16 cellular contexts compared by ENCODE assay signal in the genomic region with DNA sequence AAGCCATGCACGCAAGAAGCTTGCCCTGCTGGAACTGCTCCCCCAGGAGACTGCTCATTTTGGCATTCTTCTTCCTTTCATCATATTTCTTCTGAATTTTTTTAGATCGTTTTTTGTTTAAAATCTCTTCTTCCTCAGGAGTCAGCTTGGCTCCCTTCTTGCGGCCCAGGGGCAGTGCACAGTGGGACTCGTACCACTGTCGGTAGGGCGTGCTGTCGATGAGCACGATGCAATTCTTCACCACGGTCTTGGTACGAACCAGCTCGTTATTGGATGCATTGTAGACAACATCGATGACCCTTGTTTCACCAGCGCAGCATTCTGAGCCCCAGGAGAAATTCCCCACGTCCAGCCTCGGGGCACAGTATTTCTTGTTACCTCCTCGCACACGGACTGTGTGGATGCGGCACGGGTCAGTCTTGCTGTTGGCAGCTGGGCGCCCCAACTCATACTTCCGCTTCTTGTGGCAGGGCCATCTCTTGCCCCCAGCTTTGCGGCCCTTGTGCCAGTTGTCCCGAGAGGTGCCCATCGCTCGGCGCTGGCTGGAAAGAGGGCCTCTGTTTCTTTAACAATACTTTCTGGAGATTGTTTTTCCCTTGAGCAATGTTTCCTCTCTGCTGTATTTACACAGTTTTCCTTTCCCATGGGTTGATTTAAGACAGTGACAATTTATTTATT.
A peak's percentile ranks its signal among the peaks of the same experiment; 100 is the strongest.
DNase-seq lines count a peak whose midpoint lies in the region; ATAC-seq and TF ChIP-seq lines count a peak whose summit lies in the region.
"Had no signal": no experiment of that assay in that cellular context is flagged by ENCODE, and none has a peak within 500 bp of the region (broad histone marks: within the 10 kb centered on the region; RNA-seq: fewer than 3 reads in every experiment).

No MANE protein-coding gene starts in this region.

- H3K4me1 ChIP-seq in osteoblast (ENCODE audit: insufficient read depth, low read length): peaks cover 19% of the 10 kb centered on the region

- H3K4me3 ChIP-seq in osteoblast (ENCODE audit: insufficient read depth, low read length): no peak overlapping the region
- H3K4me3 ChIP-seq: GM12878, GM23248 had no signal

- no peaks in the 10 kb centered on the region for H3K9me3 Mint-ChIP-seq in activated CD8-positive, alpha-beta memory T cell treated with anti-CD3 and anti-CD28 coated beads, Interleukin-2, amount 10 ng/mL, durations not matched to agents 7 days and 5 days (ENCODE audit: low read depth)
- peaks cover 20% of the 10 kb centered on the region; the same call in 1 of the 2 replicates for H3K9me3 Mint-ChIP-seq in HFFc6
- H3K9me3 Mint-ChIP-seq: CD4-positive, alpha-beta memory T cell had no signal

- no peaks in the 10 kb centered on the region for H4K20me1 ChIP-seq in osteoblast (ENCODE audit: insufficient read depth, low read length)

- no peak overlapping the region for H3K4me3 Mint-ChIP-seq in activated CD8-positive, alpha-beta memory T cell treated with anti-CD3 and anti-CD28 coated beads, Interleukin-2, amount 10 ng/mL, durations not matched to agents 7 days and 5 days
- H3K4me3 Mint-ChIP-seq in HFFc6: no peak overlapping the region
- H3K4me3 Mint-ChIP-seq: CD4-positive, alpha-beta memory T cell had no signal

- H3K4me2 ChIP-seq in osteoblast (ENCODE audit: insufficient read depth, low read length): no peak overlapping the region

- no peaks in the 10 kb centered on the region for H3K79me2 ChIP-seq in osteoblast (ENCODE audit: insufficient read depth, low read length)

- no peak for ATAC-seq in activated CD8-positive, alpha-beta memory T cell treated with anti-CD3 and anti-CD28 coated beads, Interleukin-2, amount 10 ng/mL, durations not matched to agents 7 days and 5 days
- ATAC-seq: GM12878 had no signal

- TF ChIP-seq CTCF in HFFc6 (IDR thresholded peaks at IDR 0.05) (no peak), osteoblast (IDR thresholded peaks at IDR 0.05; ENCODE audit: extremely low read depth, low read depth, low read length) (no peak)

- peaks cover 10% of the 10 kb centered on the region for H3K27me3 Mint-ChIP-seq in activated CD8-positive, alpha-beta memory T cell treated with anti-CD3 and anti-CD28 coated beads, Interleukin-2, amount 10 ng/mL, durations not matched to agents 7 days and 5 days
- no peaks in the 10 kb centered on the region; the same call in 1 of the 2 replicates for H3K27me3 Mint-ChIP-seq in HFFc6 (ENCODE audit: insufficient read depth)

- H3K9me3 ChIP-seq in osteoblast (ENCODE audit: low read depth, low read length): no peaks in the 10 kb centered on the region

- peak overlapping the region; percentile 72 for H3K27ac ChIP-seq in osteoblast (ENCODE audit: low read depth, low read length)
- H3K27ac ChIP-seq: GM23248 had no signal

- no peak overlapping the region for H3K27ac Mint-ChIP-seq in activated CD8-positive, alpha-beta memory T cell treated with anti-CD3 and anti-CD28 coated beads, Interleukin-2, amount 10 ng/mL, durations not matched to agents 7 days and 5 days
- peak overlapping the region; percentile 87; the same call in 1 of the 2 replicates for H3K27ac Mint-ChIP-seq in HFFc6

- H3K27me3 ChIP-seq in osteoblast (ENCODE audit: insufficient read depth, low read length): no peaks in the 10 kb centered on the region

- peaks cover 24% of the 10 kb centered on the region for H3K4me1 Mint-ChIP-seq in activated CD8-positive, alpha-beta memory T cell treated with anti-CD3 and anti-CD28 coated beads, Interleukin-2, amount 10 ng/mL, durations not matched to agents 7 days and 5 days
- H3K4me1 Mint-ChIP-seq in HFFc6 (ENCODE audit: low read depth): peaks cover 50% of the 10 kb centered on the region

- no peak overlapping the region for H2AFZ ChIP-seq in osteoblast (ENCODE audit: low read length)
- H2AFZ ChIP-seq: GM23248 had no signal

- no peaks in the 10 kb centered on the region for H3K36me3 ChIP-seq in osteoblast (ENCODE audit: insufficient read depth, low read length)

- H3K36me3 Mint-ChIP-seq in activated CD8-positive, alpha-beta memory T cell treated with anti-CD3 and anti-CD28 coated beads, Interleukin-2, amount 10 ng/mL, durations not matched to agents 7 days and 5 days: no peaks in the 10 kb centered on the region
- 0 out of 2 replicates have a peak, but pooled peaks cover 8% of the 10 kb centered on the region for H3K36me3 Mint-ChIP-seq in HFFc6 (ENCODE audit: low read depth)
- H3K36me3 Mint-ChIP-seq: CD4-positive, alpha-beta memory T cell had no signal

- peak; percentile 43 for DNase-seq in activated CD8-positive, alpha-beta memory T cell treated with anti-CD3 and anti-CD28 coated beads for 24 hours
- DNase-seq in activated CD8-positive, alpha-beta memory T cell treated with anti-CD3 and anti-CD28 coated beads, Interleukin-2, amount 10 ng/mL, durations not matched to agents 7 days and 5 days: no peak
- DNase-seq in HFFc6 (no peak), NCI-H1694 (lab: John Stamatoyannopoulos, UW) (peak; percentile 67), osteoblast (ENCODE audit: insufficient read length, low spot score, missing footprints) (no peak), putamen (ENCODE audit: low spot score) (no peak)
- DNase-seq: Calu3; CD4-positive, alpha-beta memory T cell; COR-L47; DMS53; EL; GDM1; GM23248; H7; HCEC 1CT had no signal

- CTCF ChIA-PET in activated CD8-positive, alpha-beta memory T cell treated with anti-CD3 and anti-CD28 coated beads, Interleukin-2, amount 10 ng/mL, durations not matched to agents 7 days and 5 days (lab: Charles Lee): interaction anchor here (2.8 to 3.1 kb wide), 2 partner anchors 23 to 26 kb away, joined by 8 to 10 read pairs; no protein-coding TSS in a partner anchor

Comparison
In these comparisons a context has a peak if more than half of its experiments do, and no peak if none do; other contexts are left out.
1. DNase-seq: peak in activated CD8-positive, alpha-beta memory T cell treated with anti-CD3 and anti-CD28 coated beads for 24 hours (single experiment) and NCI-H1694 (single experiment); none in activated CD8-positive, alpha-beta memory T cell treated with anti-CD3 and anti-CD28 coated beads, Interleukin-2, amount 10 ng/mL, durations not matched to agents 7 days and 5 days (single experiment), HFFc6 (single experiment), osteoblast (single experiment) and putamen (single experiment).